Comparison of ENCODE assay signal across 9 cellular contexts in genomic region chr3:196280689-196281463, GRCh38. TPM values are rescaled to one million over a fixed set of nuclear protein-coding genes. Genes with fewer than 3 reads are reported as not detected.
DNase-seq lines count a peak whose midpoint lies in the region; ATAC-seq and TF ChIP-seq lines count a peak whose summit lies in the region.
"Had no signal": no experiment of that assay in that cellular context is flagged by ENCODE, and none has a peak within 500 bp of the region (broad histone marks: within the 10 kb centered on the region; RNA-seq: fewer than 3 reads in every experiment).

No MANE protein-coding gene starts in this region.

- H3K36me3 ChIP-seq in colonic mucosa = no peaks in the 10 kb centered on the region
- no peaks in the 10 kb centered on the region for H3K36me3 ChIP-seq in subcutaneous abdominal adipose tissue (ENCODE audit: control insufficient read depth in 5 of 5, insufficient read depth in 5 of 5, low read length in 5 of 5)

- H3K4me1 ChIP-seq in colonic mucosa = peaks cover 9% of the 10 kb centered on the region
- peaks cover 8 to 76% (median 70%) of the 10 kb centered on the region in 5 donors for H3K4me1 ChIP-seq in subcutaneous abdominal adipose tissue (ENCODE audit: control insufficient read depth in 5 of 5, insufficient read depth in 5 of 5, low read length in 5 of 5)

- no peak for TF ChIP-seq CTCF in colonic mucosa (IDR thresholded peaks at IDR 0.05)

- intact Hi-C loops in Right ventricle myocardium superior (cut with DNase I) (no loop called here), left cardiac atrium (cut with DNase I) (no loop called here), colonic mucosa (cut with DNase I) (no loop called here)

- H3K9me3 ChIP-seq in colonic mucosa (no peaks in the 10 kb centered on the region), subcutaneous abdominal adipose tissue (ENCODE audit: control insufficient read depth in 5 of 5, low read length in 5 of 5) (no peaks in the 10 kb centered on the region)

- H3K27me3 ChIP-seq in colonic mucosa (no peaks in the 10 kb centered on the region), subcutaneous abdominal adipose tissue (ENCODE audit: control insufficient read depth in 5 of 5, insufficient read depth in 4 of 5, low read length in 5 of 5) (no peaks in the 10 kb centered on the region)

- ATAC-seq in Right ventricle myocardium superior (ENCODE audit: poor library complexity) = peak; percentile 14
- no peak for ATAC-seq in left cardiac atrium
- ATAC-seq in HG03135 (IDR thresholded peaks at IDR 0.05; ENCODE audit: unreplicated experiment) = peak; percentile 53

- no peak for DNase-seq in Right ventricle myocardium superior
- no peak for DNase-seq in left cardiac atrium
- DNase-seq in colonic mucosa = no peak
- DNase-seq in OCI-M1 (lab: John Stamatoyannopoulos, UW) = no peak
- no peak for DNase-seq in C1 segment of cervical spinal cord (lab: John Stamatoyannopoulos, UW)
- DNase-seq in 8988T = no peak

- peak overlapping the region; percentile 9 for H3K27ac ChIP-seq in colonic mucosa
- peak overlapping the region; percentile 82 for H3K27ac ChIP-seq in subcutaneous abdominal adipose tissue (ENCODE audit: low read depth, low read length)

- H3K9ac ChIP-seq in colonic mucosa (ENCODE audit: low read depth in 2 of 2, low read length in 2 of 2) = no peak overlapping the region
- peak overlapping the region in 3 of 5 donors; percentile 4 to 41 (median 18) for H3K9ac ChIP-seq in subcutaneous abdominal adipose tissue (ENCODE audit: low read length in 5 of 5)

- H3K4me3 ChIP-seq in colonic mucosa = no peak overlapping the region
- peak overlapping the region in 1 of 5 donors; percentile 29 for H3K4me3 ChIP-seq in subcutaneous abdominal adipose tissue (ENCODE audit: low read depth in 1 of 5, low read length in 5 of 5)

RNA-seq across cellular contexts. Expression of gene PCYT1A, which starts 6.7 kb away (rescaled TPM):
- total RNA-seq in Right ventricle myocardium superior (89.6 TPM), left cardiac atrium (10 to 100 TPM; 71.7 to 83.9 TPM), colonic mucosa (10 to 100 TPM; 56.1 to 61.5 TPM)

RNA-seq across cellular contexts. Expression of gene DYNLT2B, which starts 37.2 kb away (rescaled TPM):
- total RNA-seq in Right ventricle myocardium superior (3.2 TPM), left cardiac atrium (1 to 10 TPM; 3.5 to 4.3 TPM), colonic mucosa (1 to 10 TPM; 4.0 to 7.6 TPM)

RNA-seq across cellular contexts. Expression of gene TM4SF19, which starts 57.3 kb away (rescaled TPM):
- total RNA-seq in Right ventricle myocardium superior (0.27 TPM), left cardiac atrium (not detected), colonic mucosa (under 1 TPM in 1 of 2 donors, not detected in 1; 0.88 TPM)
- total RNA-seq: B cell had no signal

Comparison
In these comparisons a context has a peak if more than half of its experiments do, and no peak if none do; other contexts are left out.
1. ATAC-seq: peak in Right ventricle myocardium superior (single experiment) and HG03135 (single experiment); none in left cardiac atrium (0 of 2).
2. H3K9ac ChIP-seq: peak in subcutaneous abdominal adipose tissue (3 of 5); none in colonic mucosa (0 of 2).